1 cellular context compared by ENCODE assay signal in genomic region chr1:228360533-228361313, GRCh38.
TF ChIP-seq lines count a peak whose summit lies in the region.

No MANE protein-coding gene starts in this region.

TF ChIP-seq in WTC11, 78 proteins besides CTCF, POLR2A, EP300 and RAD21 (continued from another document):
- TF ChIP-seq, protein P1, sequence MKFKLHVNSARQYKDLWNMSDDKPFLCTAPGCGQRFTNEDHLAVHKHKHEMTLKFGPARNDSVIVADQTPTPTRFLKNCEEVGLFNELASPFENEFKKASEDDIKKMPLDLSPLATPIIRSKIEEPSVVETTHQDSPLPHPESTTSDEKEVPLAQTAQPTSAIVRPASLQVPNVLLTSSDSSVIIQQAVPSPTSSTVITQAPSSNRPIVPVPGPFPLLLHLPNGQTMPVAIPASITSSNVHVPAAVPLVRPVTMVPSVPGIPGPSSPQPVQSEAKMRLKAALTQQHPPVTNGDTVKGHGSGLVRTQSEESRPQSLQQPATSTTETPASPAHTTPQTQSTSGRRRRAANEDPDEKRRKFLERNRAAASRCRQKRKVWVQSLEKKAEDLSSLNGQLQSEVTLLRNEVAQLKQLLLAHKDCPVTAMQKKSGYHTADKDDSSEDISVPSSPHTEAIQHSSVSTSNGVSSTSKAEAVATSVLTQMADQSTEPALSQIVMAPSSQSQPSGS (CRISPR knock-in tag; IDR thresholded peaks at IDR 0.05; ENCODE audit: borderline replicate concordance, low read depth) = no peak
TF ChIP-seq in WTC11: peak in this region for 0.
